8 cellular contexts compared by ENCODE assay signal in genomic region chr3:4987374-4988296, GRCh38. TPM values are rescaled to one million over a fixed set of nuclear protein-coding genes. Genes with fewer than 3 reads are reported as not detected.
DNase-seq lines count a peak whose midpoint lies in the region; ATAC-seq, FAIRE-seq and TF ChIP-seq lines count a peak whose summit lies in the region.

No MANE protein-coding gene starts in this region.

- H2AFZ ChIP-seq in DND-41 (ENCODE audit: low read depth, low read length) (peak overlapping the region; percentile 52; the same call in 1 of the 2 replicates), endothelial cell of umbilical vein (ENCODE audit: low read depth, low read length) (no peak overlapping the region)

- H3K4me2 ChIP-seq in DND-41 (ENCODE audit: insufficient read depth, low read length) (peak overlapping the region; percentile 89), endothelial cell of umbilical vein (ENCODE audit: insufficient read depth, low read length) (peak overlapping the region; percentile 5)

- POLR2A ChIA-PET in endothelial cell of umbilical vein (lab: Charles Lee) = interaction anchor here (5.0 kb wide), 1 partner anchor 35 kb away, joined by 46 read pairs; no protein-coding TSS in a partner anchor

- peak overlapping the region in 1 of 2 experiments; percentile 53; a peak in 2 of 4 replicates for H3K4me3 ChIP-seq in DND-41 (ENCODE audit: low read depth in 1 of 2, low read length in 2 of 2)
- H3K4me3 ChIP-seq in RWPE2 (ENCODE audit: severe bottlenecking) = no peak overlapping the region
- peak overlapping the region in 2 of 3 experiments; percentile 1 to 25 for H3K4me3 ChIP-seq in endothelial cell of umbilical vein (replicated peaks in 1 of 3; ENCODE audit: insufficient read depth in 1 of 3, low read depth in 1 of 3, low read length in 3 of 3)
- peak overlapping the region in 3 of 4 donors; percentile 1 to 96 (median 28) for H3K4me3 ChIP-seq in pancreas

- H3K4me1 ChIP-seq in DND-41 (ENCODE audit: insufficient read depth, low read length) (peaks cover 57% of the 10 kb centered on the region), RWPE2 (ENCODE audit: insufficient read depth, poor library complexity, severe bottlenecking) (peaks cover 37% of the 10 kb centered on the region), endothelial cell of umbilical vein (ENCODE audit: control insufficient read depth, extremely low read depth, insufficient read depth, low read length) (peaks cover 50% of the 10 kb centered on the region), pancreas (peaks cover 8 to 55% (median 43%) of the 10 kb centered on the region in 3 donors)

- CTCF ChIA-PET in endothelial cell of umbilical vein (lab: Charles Lee) = interaction anchor here (0.9 to 13.6 kb wide), 8 partner anchors 11 to 276 kb away, joined by 3 to 327 read pairs (median 10); no protein-coding TSS in a partner anchor

- no peaks in the 10 kb centered on the region for H3K9me1 ChIP-seq in endothelial cell of umbilical vein (replicated peaks; ENCODE audit: control insufficient read depth, extremely low read depth, insufficient read depth, low read length)

- H4K20me1 ChIP-seq in DND-41 (ENCODE audit: insufficient read depth, low read length) (peaks cover 37% of the 10 kb centered on the region), endothelial cell of umbilical vein (replicated peaks; ENCODE audit: control insufficient read depth, extremely low read depth, insufficient read depth, low read length) (no peaks in the 10 kb centered on the region)

- DNase-seq in DND-41 (no peak), RWPE2 (ENCODE audit: low spot score) (no peak), endothelial cell of umbilical vein (ENCODE audit: low read depth, low spot score) (no peak), pancreas (no peak), SIG-M5 (lab: John Stamatoyannopoulos, UW) (no peak), SK-N-DZ (ENCODE audit: low spot score) (no peak)

- ATAC-seq in DND-41 (ENCODE audit: insufficient read depth, low read depth) (no peak; the same call in 2 of the 3 replicates), RWPE2 (ENCODE audit: low read depth) (no peak), pancreas (no peak), GM19452 (IDR thresholded peaks at IDR 0.05; ENCODE audit: unreplicated experiment) (no peak), HG03159 (IDR thresholded peaks at IDR 0.05; ENCODE audit: unreplicated experiment) (no peak)

- H3K27me3 ChIP-seq in DND-41 (ENCODE audit: insufficient read depth, low read length, poor library complexity) = no peaks in the 10 kb centered on the region
- no peaks in the 10 kb centered on the region for H3K27me3 ChIP-seq in RWPE2 (ENCODE audit: insufficient read depth, poor library complexity, severe bottlenecking)
- H3K27me3 ChIP-seq in endothelial cell of umbilical vein (ENCODE audit: control insufficient read depth in 2 of 2, insufficient read depth in 2 of 2, low read length in 2 of 2) = no peaks in the 10 kb centered on the region
- H3K27me3 ChIP-seq in pancreas = no peaks in the 10 kb centered on the region

- H3K79me2 ChIP-seq in DND-41 (ENCODE audit: insufficient read depth, low read length) (peaks cover 23% of the 10 kb centered on the region), endothelial cell of umbilical vein (ENCODE audit: control insufficient read depth, insufficient read depth, low read length) (peaks cover 20% of the 10 kb centered on the region)

- no peak for TF ChIP-seq POLR2A in endothelial cell of umbilical vein (IDR thresholded peaks at IDR 0.05; ENCODE audit: low read depth, low read length)

- WGBS in pancreas, 2 donors = 57 to 62% methylated on average over 8 of the region's 8 CpGs

- TF ChIP-seq CTCF in DND-41 (IDR thresholded peaks at IDR 0.05; ENCODE audit: borderline replicate concordance, extremely low read depth, low read length, poor library complexity, severe bottlenecking) (no peak), RWPE2 (IDR thresholded peaks at IDR 0.05; ENCODE audit: poor library complexity, severe bottlenecking) (no peak), endothelial cell of umbilical vein (IDR thresholded peaks at IDR 0.05; ENCODE audit: extremely low read depth in 1 of 2, insufficient read depth in 1 of 2, low read depth in 1 of 2, low read length in 2 of 2) (no peak), pancreas (IDR thresholded peaks at IDR 0.05) (no peak)

- peaks cover 22% of the 10 kb centered on the region for H3K36me3 ChIP-seq in DND-41 (ENCODE audit: insufficient read depth, low read length)
- H3K36me3 ChIP-seq in RWPE2 (ENCODE audit: low read depth) = peaks cover 27% of the 10 kb centered on the region
- peaks cover 4 to 8% of the 10 kb centered on the region in 2 experiments for H3K36me3 ChIP-seq in endothelial cell of umbilical vein (ENCODE audit: control insufficient read depth in 2 of 2, extremely low read depth in 1 of 2, insufficient read depth in 2 of 2, low read length in 2 of 2)
- peaks cover 0 to 9% (median 4%) of the 10 kb centered on the region in 3 donors for H3K36me3 ChIP-seq in pancreas

- no peak for FAIRE-seq in endothelial cell of umbilical vein (lab: Jason Lieb, UNC)
- no peak for FAIRE-seq in pancreas (lab: Jason Lieb, UNC)

- peak overlapping the region; percentile 60 for H3K27ac ChIP-seq in DND-41 (ENCODE audit: low read length)
- H3K27ac ChIP-seq in RWPE2 (ENCODE audit: poor library complexity, severe bottlenecking) = peak overlapping the region; percentile 98
- H3K27ac ChIP-seq in endothelial cell of umbilical vein (ENCODE audit: insufficient read depth, low read depth, low read length) = peak overlapping the region; percentile 100
- H3K27ac ChIP-seq in pancreas = peak overlapping the region; percentile 95 to 100 (median 98)

- intact Hi-C loops in endothelial cell of umbilical vein (cut with micrococcal nuclease) (loop anchor here (1.0 kb wide), 1 partner anchor 29 kb away; no protein-coding TSS in a partner anchor), pancreas (cut with DNase I) (loop anchor here in 1 of 3 donors (10.0 kb wide), 1 partner anchor 273 kb away; no protein-coding TSS in a partner anchor)

- TSS peak; percentile 2 for BruUV-seq in endothelial cell of umbilical vein (replicated peaks; lab: Mats Ljungman, UMichigan)

- dilution Hi-C loops in endothelial cell of umbilical vein (cut with MboI; ENCODE audit: extremely low pct_ligation_motif_present, low sequenced_read_pairs) = no loop called here

- H3K9me3 ChIP-seq in DND-41 (ENCODE audit: insufficient read depth, low read length, severe bottlenecking) (no peaks in the 10 kb centered on the region), RWPE2 (ENCODE audit: severe bottlenecking) (no peaks in the 10 kb centered on the region), endothelial cell of umbilical vein (replicated peaks; ENCODE audit: control insufficient read depth, insufficient read depth, low read length) (no peaks in the 10 kb centered on the region), pancreas (no peaks in the 10 kb centered on the region)

- peak overlapping the region; percentile 48 for H3K9ac ChIP-seq in DND-41 (ENCODE audit: low read depth, low read length)
- H3K9ac ChIP-seq in endothelial cell of umbilical vein (replicated peaks; ENCODE audit: extremely low read depth, insufficient read depth, low read length) = peak overlapping the region; percentile 98

TF ChIP-seq in endothelial cell of umbilical vein, 7 proteins besides CTCF, POLR2A, EP300 and RAD21:
- no peak for TF ChIP-seq EZH2 (IDR thresholded peaks at IDR 0.05; ENCODE audit: borderline replicate concordance, low read depth, low read length, severe bottlenecking)
- no peak for TF ChIP-seq JUN (IDR thresholded peaks at IDR 0.05; ENCODE audit: borderline replicate concordance, insufficient read depth, insufficient read length, low read depth)
- TF ChIP-seq POLR2AphosphoS5 (IDR thresholded peaks at IDR 0.05; ENCODE audit: insufficient read depth, low read depth, low read length) = no peak
- no peak for TF ChIP-seq MYC (IDR thresholded peaks at IDR 0.05; ENCODE audit: low read depth, low read length)
- no peak for TF ChIP-seq GATA2 (IDR thresholded peaks at IDR 0.05; ENCODE audit: insufficient read depth, insufficient read length, low read depth, low read length)
- TF ChIP-seq FOS (IDR thresholded peaks at IDR 0.05; ENCODE audit: borderline replicate concordance, insufficient read depth, low read length) = no peak
- TF ChIP-seq MAX (IDR thresholded peaks at IDR 0.05; ENCODE audit: insufficient read depth, insufficient read length) = no peak
TF ChIP-seq in endothelial cell of umbilical vein: peak in this region for 0.

RNA-seq across cellular contexts. Expression of gene BHLHE40, which starts 8.4 kb away (rescaled TPM):
- total RNA-seq in endothelial cell of umbilical vein = 40.3 and 57.4 TPM in 2 replicates
- polyA plus RNA-seq in endothelial cell of umbilical vein = 31.9 and 57.9 TPM in 2 replicates
- 40.4 and 45.0 TPM in 2 replicates for polyA plus RNA-seq in endothelial cell of umbilical vein (2011; cell fraction: cytosol; rRNA removed)
- 232 and 244 TPM in 2 replicates for polyA plus RNA-seq in endothelial cell of umbilical vein (2011; cell fraction: nucleus; rRNA removed)
- 77.7 and 85.4 TPM in 2 replicates for polyA plus RNA-seq in endothelial cell of umbilical vein (2012)
- 50.2 and 58.1 TPM in 2 replicates for polyA minus RNA-seq in endothelial cell of umbilical vein
- polyA minus RNA-seq in endothelial cell of umbilical vein (2011; cell fraction: cytosol; rRNA and poly(A)+ RNA removed) = 14.3 TPM
- 117 and 162 TPM in 2 replicates for polyA minus RNA-seq in endothelial cell of umbilical vein (2011; cell fraction: nucleus; rRNA and poly(A)+ RNA removed)
- 10 to 100 TPM; 19.3 to 66.7 (median 38.1) TPM for total RNA-seq in pancreas
- polyA plus RNA-seq in pancreas = 10 to 100 TPM; 23.6 to 41.9 TPM
- 0.03 and 0.09 TPM in 2 replicates for polyA plus RNA-seq in SK-N-DZ (2014; cell fraction: cytosol; rRNA removed)
- not detected in 2 replicates for polyA plus RNA-seq in SK-N-DZ (2014; cell fraction: nucleus; rRNA removed)
